In the genomic region with DNA sequence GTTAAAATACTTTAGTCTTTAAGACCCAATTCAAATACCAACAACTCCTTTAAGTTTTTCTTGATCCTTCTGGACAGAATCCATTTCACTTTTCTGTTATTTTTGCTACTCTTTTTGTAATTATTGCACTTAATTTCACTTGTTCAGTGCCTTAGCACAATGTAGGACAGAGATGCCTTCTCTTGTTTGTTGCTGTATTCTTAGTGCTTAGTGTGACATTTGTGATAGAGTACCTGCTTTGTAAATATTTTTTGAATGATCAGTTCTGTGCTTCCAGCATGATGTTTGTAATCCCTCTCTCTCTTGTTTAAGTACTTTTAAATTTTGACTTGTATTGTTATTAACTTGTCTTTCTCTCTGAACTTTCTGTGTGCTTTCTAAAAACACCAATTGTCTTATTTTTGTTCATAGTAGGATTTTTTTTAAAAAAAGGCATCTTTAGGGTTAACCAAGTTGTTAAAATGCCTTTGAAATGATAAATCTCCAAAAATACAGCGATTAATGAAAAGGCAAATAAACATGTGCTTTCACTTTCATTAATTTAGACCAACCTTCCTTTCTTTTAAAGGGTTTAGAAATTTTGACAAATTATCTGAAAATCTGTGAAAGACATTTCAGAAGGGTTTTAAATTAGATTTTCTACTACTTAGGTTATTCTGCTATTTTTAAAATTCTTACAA, we compare ENCODE assay signal across 21 cellular contexts. TPM values are rescaled to one million over a fixed set of nuclear protein-coding genes. Genes with fewer than 3 reads are reported as not detected.
A peak's percentile ranks its signal among the peaks of the same experiment; 100 is the strongest.
DNase-seq lines count a peak whose midpoint lies in the region; ATAC-seq and FAIRE-seq lines count a peak whose summit lies in the region.
"Had no signal": no experiment of that assay in that cellular context is flagged by ENCODE, and none has a peak within 500 bp of the region (broad histone marks: within the 10 kb centered on the region; RNA-seq: fewer than 3 reads in every experiment).

No MANE protein-coding gene starts in this region.

- no peak for DNase-seq in CD8-positive, alpha-beta memory T cell
- no peak for DNase-seq in activated naive CD8-positive, alpha-beta T cell treated with anti-CD3 and anti-CD28 coated beads for 36 hours
- DNase-seq in mesenchymal stem cell (no peak), right cardiac atrium (no peak)
- DNase-seq: activated B cell treated with CpG ODN at 0.5 μM for 24 hours; activated gamma-delta T cell treated with Interleukin-2 at 50 U/mL for 16 hours; HCEC 1CT; KG1; NCI-H1092 treated with DMSO at 0.1 percent for 48 hours; NCI-H2081 treated with DMSO at 0.1 percent for 48 hours; NCI-H510A; stimulated activated CD4-positive, alpha-beta T cell treated with anti-CD3 and anti-CD28 coated beads, Interleukin-4, amount 100 ng/mL, for 24 hours had no signal

- no CpG with 5 or more reads among the region's 1 CpG for WGBS in mesenchymal stem cell
- WGBS in right cardiac atrium = 59% methylated on average over 1 of the region's 1 CpG

- H4K8ac ChIP-seq in mesenchymal stem cell (ENCODE audit: low read length) = no peak overlapping the region

- H3K9me3 Mint-ChIP-seq in CD8-positive, alpha-beta memory T cell = no peaks in the 10 kb centered on the region
- no peaks in the 10 kb centered on the region for H3K9me3 Mint-ChIP-seq in activated naive CD8-positive, alpha-beta T cell treated with anti-CD3 and anti-CD28 coated beads for 36 hours
- H3K9me3 Mint-ChIP-seq: activated B cell treated with CpG ODN at 0.5 μM for 24 hours had no signal

- no peak overlapping the region for H2BK120ac ChIP-seq in mesenchymal stem cell (ENCODE audit: low read depth, low read length)

- no peak overlapping the region for H3K14ac ChIP-seq in mesenchymal stem cell (ENCODE audit: low read length in 2 of 2)

- H3K9me3 ChIP-seq in CD8-positive, alpha-beta memory T cell (ENCODE audit: low read length) = no peaks in the 10 kb centered on the region
- H3K9me3 ChIP-seq in mesenchymal stem cell (ENCODE audit: control insufficient read depth, low read length) (no peaks in the 10 kb centered on the region), right cardiac atrium (ENCODE audit: control insufficient read depth, low read length) (no peaks in the 10 kb centered on the region)
- H3K9me3 ChIP-seq: left lung, vagina had no signal

- peak overlapping the region in 6 of 7 donors; percentile 10 to 75 (median 45) for H3K4me3 Mint-ChIP-seq in CD8-positive, alpha-beta memory T cell
- no peak overlapping the region for H3K4me3 Mint-ChIP-seq in activated naive CD8-positive, alpha-beta T cell treated with anti-CD3 and anti-CD28 coated beads for 36 hours
- H3K4me3 Mint-ChIP-seq: activated B cell treated with CpG ODN at 0.5 μM for 24 hours had no signal

- H3K4me2 ChIP-seq in mesenchymal stem cell (ENCODE audit: low read length, poor library complexity, severe bottlenecking) = no peak overlapping the region

- H3K27me3 ChIP-seq in CD8-positive, alpha-beta memory T cell (ENCODE audit: insufficient read depth, low read length, poor library complexity, severe bottlenecking) = no peaks in the 10 kb centered on the region
- H3K27me3 ChIP-seq in mesenchymal stem cell (ENCODE audit: control insufficient read depth in 1 of 2, insufficient read depth in 1 of 2, low read length in 2 of 2) = no peaks in the 10 kb centered on the region
- no peaks in the 10 kb centered on the region for H3K27me3 ChIP-seq in right cardiac atrium (ENCODE audit: control insufficient read depth, insufficient read depth)
- H3K27me3 ChIP-seq: left lung, vagina had no signal

- H2AFZ ChIP-seq in mesenchymal stem cell (ENCODE audit: low read depth, low read length) = no peak overlapping the region

- H2BK5ac ChIP-seq in mesenchymal stem cell (ENCODE audit: low read depth, low read length, poor library complexity, severe bottlenecking) = no peak overlapping the region

- H3K36me3 ChIP-seq in CD8-positive, alpha-beta memory T cell (ENCODE audit: insufficient read depth, low read length) = peaks cover 9% of the 10 kb centered on the region
- H3K36me3 ChIP-seq in mesenchymal stem cell (ENCODE audit: control insufficient read depth in 1 of 2, insufficient read depth in 2 of 2, low read depth in 1 of 2, low read length in 2 of 2) = peaks cover 15 to 71% of the 10 kb centered on the region in 2 experiments

- ATAC-seq in right cardiac atrium (no peak), HG03378 (IDR thresholded peaks at IDR 0.05; ENCODE audit: unreplicated experiment) (no peak), esophagus mucosa (no peak), GM21528 (IDR thresholded peaks at IDR 0.05; ENCODE audit: low FRiP score, unreplicated experiment) (no peak)
- ATAC-seq: left lung had no signal

- H2BK15ac ChIP-seq in mesenchymal stem cell (ENCODE audit: low read depth, poor library complexity, severe bottlenecking) = no peak overlapping the region

- POLR2A ChIA-PET in CD8-positive, alpha-beta memory T cell (lab: Charles Lee) = interaction anchor here (0.7 kb wide), 1 partner anchor 42 kb away, joined by 10 read pairs; no protein-coding TSS in a partner anchor

- H2AK5ac ChIP-seq in mesenchymal stem cell (ENCODE audit: low read length, severe bottlenecking) = no peak overlapping the region

- H3K4me1 Mint-ChIP-seq in CD8-positive, alpha-beta memory T cell = peaks cover 43 to 65% (median 65%) of the 10 kb centered on the region in 3 donors
- H3K4me1 Mint-ChIP-seq in activated naive CD8-positive, alpha-beta T cell treated with anti-CD3 and anti-CD28 coated beads for 36 hours = peaks cover 19% of the 10 kb centered on the region

- H3K4me3 ChIP-seq in CD8-positive, alpha-beta memory T cell (ENCODE audit: low read length) = no peak overlapping the region
- peak overlapping the region in 1 of 2 experiments; percentile 64 for H3K4me3 ChIP-seq in mesenchymal stem cell (ENCODE audit: insufficient read depth in 1 of 2, low read depth in 1 of 2, low read length in 2 of 2)
- H3K4me3 ChIP-seq in right cardiac atrium (ENCODE audit: low read length) = no peak overlapping the region
- H3K4me3 ChIP-seq: coronary artery, left lung, skin epidermis had no signal

- no peak overlapping the region for H3K18ac ChIP-seq in mesenchymal stem cell (ENCODE audit: low read depth in 1 of 2, low read length in 2 of 2)

- peak; percentile 25 for FAIRE-seq in A204.1 (lab: Jason Lieb, UNC)

- intact Hi-C loops in right cardiac atrium (cut with DNase I) = no loop called here

- CTCF ChIA-PET in CD8-positive, alpha-beta memory T cell (lab: Charles Lee) = no interaction called here

- H2BK12ac ChIP-seq in mesenchymal stem cell (ENCODE audit: low read length in 2 of 2) = no peak overlapping the region

- H3K27ac Mint-ChIP-seq in CD8-positive, alpha-beta memory T cell = peak overlapping the region in 3 of 8 donors; percentile 30 to 52 (median 43)
- H3K27ac Mint-ChIP-seq in activated naive CD8-positive, alpha-beta T cell treated with anti-CD3 and anti-CD28 coated beads for 36 hours = peak overlapping the region; percentile 38
- H3K27ac Mint-ChIP-seq: activated B cell treated with CpG ODN at 0.5 μM for 24 hours had no signal

- H3K27ac ChIP-seq in CD8-positive, alpha-beta memory T cell (ENCODE audit: low read depth, low read length) = no peak overlapping the region
- H3K27ac ChIP-seq in mesenchymal stem cell (ENCODE audit: low read length, poor library complexity, severe bottlenecking) (no peak overlapping the region), right cardiac atrium (ENCODE audit: low read length) (no peak overlapping the region)
- H3K27ac ChIP-seq: coronary artery, epithelial cell of prostate, left lung, vagina had no signal

- H3K79me1 ChIP-seq in mesenchymal stem cell (replicated peaks; ENCODE audit: low read length, poor library complexity, severe bottlenecking) = peaks cover 6% of the 10 kb centered on the region

- H3K36me3 Mint-ChIP-seq in CD8-positive, alpha-beta memory T cell = peaks cover 4 to 72% (median 18%) of the 10 kb centered on the region in 3 donors
- peaks cover 31% of the 10 kb centered on the region for H3K36me3 Mint-ChIP-seq in activated naive CD8-positive, alpha-beta T cell treated with anti-CD3 and anti-CD28 coated beads for 36 hours

- peak overlapping the region; percentile 73 for H3K9ac ChIP-seq in mesenchymal stem cell (ENCODE audit: low read length)

- H3K4me1 ChIP-seq in CD8-positive, alpha-beta memory T cell (ENCODE audit: insufficient read depth, low read length) = peaks cover 12% of the 10 kb centered on the region
- H3K4me1 ChIP-seq in mesenchymal stem cell (ENCODE audit: control insufficient read depth, insufficient read depth, low read depth, low read length) (no peaks in the 10 kb centered on the region), right cardiac atrium (ENCODE audit: control insufficient read depth, insufficient read depth, low read length) (peaks cover 3% of the 10 kb centered on the region)

- H3K27me3 Mint-ChIP-seq in CD8-positive, alpha-beta memory T cell = no peaks in the 10 kb centered on the region
- no peaks in the 10 kb centered on the region for H3K27me3 Mint-ChIP-seq in activated naive CD8-positive, alpha-beta T cell treated with anti-CD3 and anti-CD28 coated beads for 36 hours
- H3K27me3 Mint-ChIP-seq: activated B cell treated with CpG ODN at 0.5 μM for 24 hours had no signal

- H3K23ac ChIP-seq in mesenchymal stem cell (ENCODE audit: low read length in 2 of 2) = no peak overlapping the region

- no peak overlapping the region for H3K4ac ChIP-seq in mesenchymal stem cell (ENCODE audit: low read depth in 1 of 2, low read length in 2 of 2)

- no peak overlapping the region for H4K91ac ChIP-seq in mesenchymal stem cell (ENCODE audit: low read length)

RNA-seq across cellular contexts. Expression of a gene that starts 11.9 kb away (rescaled TPM):
- 10 to 100 TPM; 24.0 to 25.1 TPM for total RNA-seq in CD8-positive, alpha-beta memory T cell
- polyA plus RNA-seq in CD8-positive, alpha-beta memory T cell = 11.4 TPM
- 10 to 100 TPM; 18.8 to 20.0 TPM for total RNA-seq in activated naive CD8-positive, alpha-beta T cell treated with anti-CD3 and anti-CD28 coated beads for 36 hours
- polyA plus RNA-seq in mesenchymal stem cell (2013, experiment 1 of 2) = 19.0 TPM
- polyA plus RNA-seq in mesenchymal stem cell (2013, experiment 2 of 2) = 19.3 TPM
- 10 to 100 TPM; 20.3 to 23.8 (median 23.3) TPM for total RNA-seq in right cardiac atrium
- 9.1 TPM for polyA plus RNA-seq in right cardiac atrium
- total RNA-seq in esophagus mucosa = 10.5 TPM
